ENCODE assay signal across 23 cellular contexts in the genomic region with DNA sequence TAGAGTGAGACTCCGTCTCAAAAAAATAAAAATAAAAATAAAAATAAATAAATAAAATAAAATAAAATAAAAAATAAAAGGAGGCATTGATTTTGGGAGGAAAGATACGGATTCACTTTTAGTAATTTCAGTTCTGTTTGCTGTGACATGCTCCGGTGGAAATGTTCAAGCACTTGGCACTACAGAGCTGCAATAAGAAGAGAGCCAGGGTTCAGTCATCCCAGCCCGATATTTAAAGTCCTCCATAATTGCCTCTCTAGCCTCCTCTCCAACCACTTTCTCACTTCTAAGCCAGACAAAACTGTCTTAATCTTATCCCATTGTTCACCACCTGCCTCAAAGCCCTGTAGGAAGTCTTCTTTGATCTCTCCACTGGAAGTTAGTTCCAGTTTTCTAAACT. TPM values are rescaled to one million over a fixed set of nuclear protein-coding genes. Genes with fewer than 3 reads are reported as not detected.
DNase-seq lines count a peak whose midpoint lies in the region; ATAC-seq, FAIRE-seq and TF ChIP-seq lines count a peak whose summit lies in the region.
"Had no signal": no experiment of that assay in that cellular context is flagged by ENCODE, and none has a peak within 500 bp of the region (broad histone marks: within the 10 kb centered on the region; RNA-seq: fewer than 3 reads in every experiment).

No MANE protein-coding gene starts in this region.

- H4K5ac ChIP-seq in H1 (ENCODE audit: insufficient read length, low read depth, low read length): no peak overlapping the region

- H3K27ac ChIP-seq in BLaER1 (peak overlapping the region; percentile 43; the same call in 1 of the 2 replicates), H1 (ENCODE audit: low read depth, low read length) (no peak overlapping the region), psoas muscle (no peak overlapping the region)
- H3K27ac ChIP-seq: 22Rv1, PC-9, RWPE1, SJCRH30 had no signal

- POLR2A ChIA-PET in H1 (lab: Charles Lee; ENCODE audit: partially characterized antibody): interaction anchor here (0.6 to 2.8 kb wide), 3 partner anchors 8 to 40 kb away, joined by 3 to 17 read pairs (median 11); no protein-coding TSS in a partner anchor

- H3K79me1 ChIP-seq in H1 (ENCODE audit: low read depth, low read length): no peaks in the 10 kb centered on the region; the same call in 1 of the 2 replicates

- no peak for TF ChIP-seq POLR2A in H1 (IDR thresholded peaks at IDR 0.05; ENCODE audit: control extremely low read depth in 1 of 2, low read depth in 2 of 2, low read length in 2 of 2)

- H3K4me1 ChIP-seq in BLaER1 (peaks cover 88% of the 10 kb centered on the region), H1 (replicated peaks in 1 of 4; ENCODE audit: control insufficient read depth in 3 of 4, insufficient read depth in 4 of 4, low read length in 3 of 4) (peaks cover 1 to 28% (median 22%) of the 10 kb centered on the region in 4 experiments), psoas muscle (peaks cover 58% of the 10 kb centered on the region)

- H2AK5ac ChIP-seq in H1 (ENCODE audit: low read depth, low read length): no peak overlapping the region

- H4K8ac ChIP-seq in H1 (ENCODE audit: extremely low read depth, insufficient read depth, low read length): no peak overlapping the region

- H3K56ac ChIP-seq in H1 (replicated peaks; ENCODE audit: insufficient read length, low read depth, low read length): no peak overlapping the region

- H2AFZ ChIP-seq in H1 (ENCODE audit: low read length): no peak overlapping the region
- H2AFZ ChIP-seq: PC-9 had no signal

- no peak overlapping the region for H2BK12ac ChIP-seq in H1 (ENCODE audit: low read depth, low read length)

- peaks cover 4% of the 10 kb centered on the region; the same call in 1 of the 2 replicates for H3K36me3 Mint-ChIP-seq in HFFc6 (ENCODE audit: low read depth)

- H3K4me3 ChIP-seq in BLaER1 (no peak overlapping the region), H1 (ENCODE audit: extremely low read depth in 1 of 4, insufficient read depth in 2 of 4, low read depth in 3 of 4, low read length in 4 of 4) (no peak overlapping the region), psoas muscle (no peak overlapping the region)
- H3K4me3 ChIP-seq: PC-9, SJCRH30 had no signal

- CTCF ChIA-PET in H1 (lab: Charles Lee; ENCODE audit: partially characterized antibody): interaction anchor here (0.7 to 6.6 kb wide), 6 partner anchors 10 to 42 kb away, joined by 3 to 41 read pairs (median 5); no protein-coding TSS in a partner anchor

- H3K27ac Mint-ChIP-seq in HFFc6: peak overlapping the region; percentile 56

- H2BK20ac ChIP-seq in H1 (ENCODE audit: low read length): no peak overlapping the region

- no peak overlapping the region for H3K9ac ChIP-seq in BLaER1
- no peak overlapping the region for H3K9ac ChIP-seq in H1 (replicated peaks in 1 of 4; ENCODE audit: extremely low read depth in 1 of 4, low read depth in 3 of 4, low read length in 3 of 4)

- no peak overlapping the region for H3K18ac ChIP-seq in H1 (ENCODE audit: extremely low read depth, low read length)

- peaks cover 38% of the 10 kb centered on the region for H4K20me1 ChIP-seq in BLaER1
- no peaks in the 10 kb centered on the region for H4K20me1 ChIP-seq in H1 (replicated peaks in 1 of 2; ENCODE audit: control insufficient read depth in 1 of 2, insufficient read depth in 2 of 2, low read length in 2 of 2)

- intact Hi-C loops in psoas muscle (cut with DNase I): no loop called here

- peaks cover 81% of the 10 kb centered on the region for H3K4me1 Mint-ChIP-seq in HFFc6 (ENCODE audit: low read depth)
- H3K4me1 Mint-ChIP-seq: CD14-positive monocyte had no signal

- no peak overlapping the region for H3K23ac ChIP-seq in H1 (ENCODE audit: insufficient read length)

- no peaks in the 10 kb centered on the region; the same call in 1 of the 2 replicates for H3K9me3 ChIP-seq in BLaER1
- H3K9me3 ChIP-seq in H1 (ENCODE audit: insufficient read depth in 2 of 2, low read depth in 1 of 2, low read length in 1 of 2): no peaks in the 10 kb centered on the region
- no peaks in the 10 kb centered on the region for H3K9me3 ChIP-seq in psoas muscle
- H3K9me3 ChIP-seq: SJCRH30 had no signal

- no peak overlapping the region for H3K4ac ChIP-seq in H1 (replicated peaks; ENCODE audit: insufficient read length, low read depth, low read length)

- TF ChIP-seq RAD21 in H1 (IDR thresholded peaks at IDR 0.05 in 1 of 2, conservative IDR thresholded peaks at IDR 0.05 in 1 of 2; ENCODE audit: low read depth in 2 of 2, low read length in 2 of 2): no peak

- H3K36me3 ChIP-seq in BLaER1 (0 out of 2 replicates have a peak, but pooled peaks cover 5% of the 10 kb centered on the region), H1 (ENCODE audit: control insufficient read depth in 2 of 4, insufficient read depth in 4 of 4, low read length in 3 of 4) (no peaks in the 10 kb centered on the region), psoas muscle (ENCODE audit: insufficient read depth in 1 of 2, low read depth in 1 of 2) (no peaks in the 10 kb centered on the region)
- H3K36me3 ChIP-seq: SJCRH30 had no signal

- TF ChIP-seq CTCF in HFFc6 (IDR thresholded peaks at IDR 0.05) (no peak), H1 (IDR thresholded peaks at IDR 0.05; ENCODE audit: control extremely low read depth in 1 of 3, insufficient read depth in 1 of 3, low read depth in 1 of 3, low read length in 3 of 3) (no peak), psoas muscle (IDR thresholded peaks at IDR 0.05) (no peak)

- 69% methylated on average over 4 of the region's 4 CpGs; no CpG with 5 or more reads in 1 of the 2 experiments for WGBS in H1 (ENCODE audit: extremely low coverage in 1 of 2, insufficient coverage in 1 of 2, insufficient read length in 1 of 2, insufficient replicate concordance in 2 of 2, low coverage in 1 of 2, low lambda C conversion rate in 2 of 2, missing lambda C conversion rate in 1 of 2), 2 experiments
- WGBS in psoas muscle, 3 donors: 66 to 73% (median 70%) methylated on average over 4 of the region's 4 CpGs

- H4K91ac ChIP-seq in H1 (replicated peaks; ENCODE audit: insufficient read length, low read length): no peak overlapping the region

- H3K27me3 ChIP-seq in BLaER1: no peaks in the 10 kb centered on the region
- H3K27me3 ChIP-seq in H1 (replicated peaks in 1 of 4; ENCODE audit: control insufficient read depth in 3 of 4, extremely low read depth in 1 of 4, insufficient read depth in 3 of 4, low read length in 3 of 4): no peaks in the 10 kb centered on the region
- no peaks in the 10 kb centered on the region for H3K27me3 ChIP-seq in psoas muscle (ENCODE audit: insufficient read depth in 3 of 3, low read length in 2 of 3)
- H3K27me3 ChIP-seq: SJCRH30 had no signal

- no peaks in the 10 kb centered on the region for H3K23me2 ChIP-seq in H1 (ENCODE audit: low read depth, low read length)

- H2BK120ac ChIP-seq in H1 (replicated peaks; ENCODE audit: low read depth, low read length): no peak overlapping the region

- no peak overlapping the region for H3K4me3 Mint-ChIP-seq in HFFc6
- H3K4me3 Mint-ChIP-seq: CD14-positive monocyte had no signal

- no peak for FAIRE-seq in H1 (lab: Jason Lieb, UNC)
- FAIRE-seq: GM12891, HepG2 had no signal

- H2BK5ac ChIP-seq in H1 (ENCODE audit: low read depth, low read length): 0 out of 2 replicates have a peak overlapping the region, but pooled peaks have one; percentile 26

- no peak overlapping the region for H2BK15ac ChIP-seq in H1 (ENCODE audit: low read length)

- peak overlapping the region; percentile 74; the same call in 1 of the 2 replicates for H3K4me2 ChIP-seq in BLaER1
- H3K4me2 ChIP-seq in H1 (ENCODE audit: insufficient read depth in 1 of 2, low read depth in 2 of 2, low read length in 2 of 2): peak overlapping the region; percentile 15 to 34; a peak in 1 of 4 replicates
- H3K4me2 ChIP-seq: PC-9 had no signal

- no peaks in the 10 kb centered on the region for H3K9me3 Mint-ChIP-seq in HFFc6

- peaks cover 5 to 91% of the 10 kb centered on the region in 2 experiments; a peak in 3 of 4 replicates for H3K79me2 ChIP-seq in H1 (ENCODE audit: control insufficient read depth in 1 of 2, insufficient read depth in 2 of 2, low read length in 2 of 2)

- TF ChIP-seq EP300 in H1 (IDR thresholded peaks at IDR 0.05; ENCODE audit: borderline replicate concordance in 1 of 2, low read depth in 2 of 2, low read length in 2 of 2): no peak

- no peaks in the 10 kb centered on the region; the same call in 1 of the 2 replicates for H3K27me3 Mint-ChIP-seq in HFFc6 (ENCODE audit: insufficient read depth)

- DNase-seq in DMS53 (lab: John Stamatoyannopoulos, UW) (peak; percentile 14), DMS53 treated with DMSO at 0.1 percent for 48 hours (lab: John Stamatoyannopoulos, UW; ENCODE audit: unreplicated experiment) (no peak), HFFc6 (no peak), H1 (ENCODE audit: low read depth in 1 of 2, low spot score in 2 of 2) (no peak), NCI-H69 (lab: John Stamatoyannopoulos, UW) (no peak), psoas muscle (no peak)
- DNase-seq: AML-193, GOT3, KG1, NCI-H1105 treated with DMSO at 0.1 percent for 48 hours, NCI-H1694, NCI-H2171 treated with DMSO at 0.1 percent for 48 hours, NCI-H446, NCI-H774, PC-9, SJCRH30 had no signal

- no peak overlapping the region for H3K14ac ChIP-seq in H1 (ENCODE audit: insufficient read length)

- ATAC-seq in psoas muscle (no peak), HG02852 (IDR thresholded peaks at IDR 0.05; ENCODE audit: unreplicated experiment) (no peak)
- ATAC-seq: HepG2 had no signal

RNA-seq across cellular contexts. Expression of gene MACF1, which starts 55.0 kb away (rescaled TPM):
- total RNA-seq in HFFc6 (2021; fragmentation: NEBNext Ultra II Directional; extraction: Animal tissue kit (Norgen Biotek cat#: 25700)): 100 to 1,000 TPM; 201 to 308 (median 223) TPM
- 261 and 285 TPM in 2 replicates for total RNA-seq in H1 (2021; fragmentation: NEBNext Ultra II Directional; extraction: Animal tissue kit (Norgen Biotek cat#: 25700))
- polyA plus RNA-seq in H1 (2011; rRNA removed) (57.6 and 59.8 TPM in 2 replicates), psoas muscle (10 to 100 TPM; 38.9 to 67.1 (median 53.8) TPM)
- polyA plus RNA-seq in H1 (2011; cell fraction: cytosol; rRNA removed): 58.6 TPM
- 249 TPM for polyA plus RNA-seq in H1 (2011; cell fraction: nucleus; rRNA removed)
- 118 to 148 TPM (median 133 TPM) in 4 replicates for polyA plus RNA-seq in H1 (2012, experiment 1 of 2)
- 7.3 TPM for polyA plus RNA-seq in H1 (2012, experiment 2 of 2)
- 141 TPM for polyA plus RNA-seq in H1 (2013, experiment 1 of 2)
- 133 TPM for polyA plus RNA-seq in H1 (2013, experiment 2 of 2)
- polyA minus RNA-seq in H1 (2011; rRNA and poly(A)+ RNA removed): 265 and 314 TPM in 2 replicates
- polyA minus RNA-seq in H1 (2011; cell fraction: cytosol; rRNA and poly(A)+ RNA removed): 150 TPM
- polyA minus RNA-seq in H1 (2011; cell fraction: nucleus; rRNA and poly(A)+ RNA removed): 618 TPM
- total RNA-seq in psoas muscle: 100 to 1,000 TPM in 2 of 4 donors, 10 to 100 TPM in 2; 71.4 to 162 (median 124) TPM
